ENCODE assay signal across 1 cellular context in genomic region chr3:141763088-141763750, GRCh38.
TF ChIP-seq lines count a peak whose summit lies in the region.

Gene GRK7 (plus strand): TSS chr3:141763408. CDS start chr3:141778285, 14,877 bp downstream.

TF ChIP-seq in HepG2, 621 proteins besides CTCF, POLR2A, EP300 and RAD21:
- TF ChIP-seq ZBTB2 (CRISPR knock-in tag; IDR thresholded peaks at IDR 0.05; ENCODE audit: low read depth) (no peak), ZNF775 (CRISPR knock-in tag; IDR thresholded peaks at IDR 0.05; ENCODE audit: borderline replicate concordance) (no peak), HIVEP1 (CRISPR knock-in tag; IDR thresholded peaks at IDR 0.05) (no peak), ZNF766 (CRISPR knock-in tag; IDR thresholded peaks at IDR 0.05; ENCODE audit: borderline replicate concordance) (no peak), JDP2 (CRISPR knock-in tag; IDR thresholded peaks at IDR 0.05; ENCODE audit: borderline replicate concordance) (no peak), HMG20B (CRISPR knock-in tag; conservative IDR thresholded peaks at IDR 0.05) (no peak), NFE2 (CRISPR knock-in tag; IDR thresholded peaks at IDR 0.05) (no peak), SRSF4 (IDR thresholded peaks at IDR 0.05; ENCODE audit: low read depth, low read length, poor library complexity, severe bottlenecking) (no peak), TRAFD1 (CRISPR knock-in tag; IDR thresholded peaks at IDR 0.05; ENCODE audit: borderline replicate concordance) (no peak), ZNF652 (CRISPR knock-in tag; IDR thresholded peaks at IDR 0.05; ENCODE audit: borderline replicate concordance, low read depth) (no peak), MBD4 (IDR thresholded peaks at IDR 0.05; ENCODE audit: borderline replicate concordance, low read length) (no peak), FOXA3 (CRISPR knock-in tag; IDR thresholded peaks at IDR 0.05) (no peak), TOPORS (CRISPR knock-in tag; IDR thresholded peaks at IDR 0.05) (no peak), HMGXB4 (CRISPR knock-in tag; IDR thresholded peaks at IDR 0.05; ENCODE audit: borderline replicate concordance in 1 of 2, low read depth in 1 of 2) (no peak), ZNF629 (CRISPR knock-in tag; conservative IDR thresholded peaks at IDR 0.05) (no peak), ZNF326 (CRISPR knock-in tag; IDR thresholded peaks at IDR 0.05; ENCODE audit: borderline replicate concordance) (no peak), ZNF30 (CRISPR knock-in tag; IDR thresholded peaks at IDR 0.05) (no peak), FUBP1 (CRISPR knock-in tag; IDR thresholded peaks at IDR 0.05; ENCODE audit: borderline replicate concordance) (no peak)
TF ChIP-seq in HepG2: peak in this region for 0.
